8 cellular contexts compared by ENCODE assay signal in the genomic region with DNA sequence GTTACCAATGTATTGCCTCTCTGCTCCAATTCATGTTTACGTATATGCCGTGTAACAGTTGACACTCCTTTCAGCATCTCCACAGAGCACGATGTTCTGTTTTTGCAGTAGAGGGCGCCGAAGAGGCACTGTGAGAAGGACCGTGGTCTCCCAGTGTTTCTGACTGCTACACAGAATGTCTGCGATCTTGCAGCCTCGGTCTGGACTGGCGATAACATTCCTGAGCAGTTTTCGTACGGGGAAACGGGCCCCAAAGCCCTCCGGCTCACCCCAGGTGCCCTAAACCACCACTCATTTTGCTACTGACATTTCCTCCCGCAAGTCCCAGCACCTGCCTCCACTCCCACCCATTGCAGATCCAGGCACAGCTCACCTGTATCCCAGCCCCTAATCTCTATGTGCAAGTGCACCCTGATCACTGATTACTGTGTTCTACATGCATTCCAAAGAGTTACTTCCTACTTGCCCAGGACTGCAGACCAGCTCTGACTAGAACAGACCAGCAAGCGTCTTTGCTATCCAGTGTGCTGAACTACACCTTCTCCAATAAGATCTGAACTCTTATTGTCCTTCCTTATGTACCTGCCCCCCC. TPM values are rescaled to one million over a fixed set of nuclear protein-coding genes. Genes with fewer than 3 reads are reported as not detected.
DNase-seq lines count a peak whose midpoint lies in the region; ATAC-seq and TF ChIP-seq lines count a peak whose summit lies in the region.

No MANE protein-coding gene starts in this region.

- ATAC-seq in activated B cell treated with CpG ODN at 0.5 μM for 24 hours (ENCODE audit: low read depth) = peak; percentile 85

- H3K4me1 ChIP-seq in HAP-1 = no peaks in the 10 kb centered on the region

- H3K27ac Mint-ChIP-seq in activated B cell treated with CpG ODN at 0.5 μM for 24 hours = no peak overlapping the region

- H3K27me3 ChIP-seq in HAP-1 (ENCODE audit: low read depth) = peaks cover 12% of the 10 kb centered on the region; the same call in 1 of the 2 replicates

- CTCF ChIA-PET in activated B cell treated with CpG ODN at 0.5 μM for 24 hours (lab: Charles Lee) = no interaction called here

- H3K27me3 Mint-ChIP-seq in activated B cell treated with CpG ODN at 0.5 μM for 24 hours = peaks cover 8% of the 10 kb centered on the region

- intact Hi-C loops in activated B cell treated with CpG ODN at 0.5 μM for 24 hours (cut with micrococcal nuclease) = loop anchor here (1.0 to 5.0 kb wide), 2 partner anchors 91 to 161 kb away; a partner anchor contains a TSS

- POLR2A ChIA-PET in activated B cell treated with CpG ODN at 0.5 μM for 24 hours (lab: Charles Lee) = no interaction called here

- no peaks in the 10 kb centered on the region for H3K36me3 ChIP-seq in HAP-1 (replicated peaks)

- no peaks in the 10 kb centered on the region for H3K9me3 ChIP-seq in HAP-1

- TF ChIP-seq CTCF in activated B cell treated with CpG ODN at 0.5 μM for 24 hours (IDR thresholded peaks at IDR 0.05) = no peak

- H3K36me3 Mint-ChIP-seq in activated B cell treated with CpG ODN at 0.5 μM for 24 hours (ENCODE audit: low read depth) = no peaks in the 10 kb centered on the region

- no peak overlapping the region for H3K4me3 ChIP-seq in HAP-1

- in situ Hi-C loops in HAP-1 (cut with MboI; ENCODE audit: low sequenced_read_pairs) = loop anchor here (25.0 kb wide), 1 partner anchor 161 kb away; no protein-coding TSS in a partner anchor

- H3K9me3 Mint-ChIP-seq in activated B cell treated with CpG ODN at 0.5 μM for 24 hours = peaks cover 7% of the 10 kb centered on the region

- peak; percentile 31 to 75 (median 40) for DNase-seq in NCI-H1417 (lab: John Stamatoyannopoulos, UW)
- no peak for DNase-seq in NCI-H1417 treated with DMSO at 0.1 percent for 48 hours (lab: John Stamatoyannopoulos, UW)
- peak; percentile 65 to 82 for DNase-seq in HAP-1 (ENCODE audit: low spot score in 2 of 2)
- DNase-seq in MV-4-11 (lab: John Stamatoyannopoulos, UW) = peak; percentile 38
- DNase-seq in activated B cell treated with CpG ODN at 0.5 μM for 24 hours = no peak
- DNase-seq in cerebellar cortex (ENCODE audit: low spot score) = peak; percentile 84
- peak; percentile 93 for DNase-seq in left kidney (ENCODE audit: low read depth, low spot score)
- peak; percentile 30 to 37 for DNase-seq in stimulated activated CD4-positive, alpha-beta T cell treated with anti-CD3 and anti-CD28 coated beads, Interleukin-4, amount 100 ng/mL, for 4 hours

- peak overlapping the region; percentile 44 for H3K4me3 Mint-ChIP-seq in activated B cell treated with CpG ODN at 0.5 μM for 24 hours

- peaks cover 26% of the 10 kb centered on the region for H3K4me1 Mint-ChIP-seq in activated B cell treated with CpG ODN at 0.5 μM for 24 hours

RNA-seq across cellular contexts. Expression of a gene that starts 12.4 kb away (rescaled TPM):
- total RNA-seq in activated B cell treated with CpG ODN at 0.5 μM for 24 hours = 10.0 and 11.1 TPM in 2 replicates

Comparison
In these comparisons a context has a peak if more than half of its experiments do, and no peak if none do; other contexts are left out.
1. DNase-seq: peak in NCI-H1417 (3 of 3), HAP-1 (2 of 2), MV-4-11 (single experiment), cerebellar cortex (single experiment), left kidney (single experiment) and stimulated activated CD4-positive, alpha-beta T cell treated with anti-CD3 and anti-CD28 coated beads, Interleukin-4, amount 100 ng/mL, for 4 hours (2 of 2); none in NCI-H1417 treated with DMSO at 0.1 percent for 48 hours (single experiment) and activated B cell treated with CpG ODN at 0.5 μM for 24 hours (single experiment).